Comparison of ENCODE assay signal across 15 cellular contexts in genomic region chr1:31248276-31248675, GRCh38. TPM values are rescaled to one million over a fixed set of nuclear protein-coding genes. Genes with fewer than 3 reads are reported as not detected.
DNase-seq lines count a peak whose midpoint lies in the region; ATAC-seq and TF ChIP-seq lines count a peak whose summit lies in the region.
"Had no signal": no experiment of that assay in that cellular context is flagged by ENCODE, and none has a peak within 500 bp of the region (broad histone marks: within the 10 kb centered on the region; RNA-seq: fewer than 3 reads in every experiment).

No MANE protein-coding gene starts in this region.

- H3K56ac ChIP-seq in mesendoderm (ENCODE audit: low read length) = no peak overlapping the region

- H2BK5ac ChIP-seq in mesendoderm (ENCODE audit: low read length) = no peak overlapping the region

- no peaks in the 10 kb centered on the region for H3K27me3 Mint-ChIP-seq in naive thymus-derived CD8-positive, alpha-beta T cell

- no peaks in the 10 kb centered on the region for H3K36me3 Mint-ChIP-seq in naive thymus-derived CD8-positive, alpha-beta T cell
- H3K36me3 Mint-ChIP-seq: CD4-positive, CD25-positive, alpha-beta regulatory T cell had no signal

- no peaks in the 10 kb centered on the region for H3K9me3 ChIP-seq in BE2C
- H3K9me3 ChIP-seq: BLaER1 treated with 17β-estradiol and CSF1 and Interleukin-3, amounts not matched to agents 10 nM and 100 nM had no signal

- no peak for ATAC-seq in naive thymus-derived CD8-positive, alpha-beta T cell
- ATAC-seq: HepG2 had no signal

- H3K79me2 ChIP-seq in mesendoderm (ENCODE audit: control insufficient read depth, insufficient read depth, low read length) = no peaks in the 10 kb centered on the region

- H3K9me3 Mint-ChIP-seq in naive thymus-derived CD8-positive, alpha-beta T cell = no peaks in the 10 kb centered on the region
- H3K9me3 Mint-ChIP-seq: HFFc6 had no signal

- no peak overlapping the region for H3K4ac ChIP-seq in mesendoderm (ENCODE audit: low read depth, low read length)

- whole genome bisulfite sequencing in mesendoderm (ENCODE audit: extremely low coverage, insufficient coverage, low lambda C conversion rate) = no CpG with 5 or more reads among the region's 4 CpGs

- no peak overlapping the region for H4K8ac ChIP-seq in mesendoderm (ENCODE audit: low read depth, low read length)

- H2BK120ac ChIP-seq in mesendoderm (ENCODE audit: low read depth, low read length) = no peak overlapping the region

- DNase-seq in NCI-H2171 treated with DMSO at 0.1 percent for 48 hours (lab: John Stamatoyannopoulos, UW) = peak; percentile 3
- no peak for DNase-seq in NCI-H2171 (lab: John Stamatoyannopoulos, UW)
- DNase-seq in M059J (ENCODE audit: low read depth) = peak; percentile 70
- DNase-seq in cerebellum (ENCODE audit: low spot score) = peak; percentile 30
- DNase-seq in mesendoderm = no peak
- DNase-seq in BE2C = no peak
- DNase-seq in naive thymus-derived CD8-positive, alpha-beta T cell = no peak
- DNase-seq: AML-193; CD4-positive, CD25-positive, alpha-beta regulatory T cell; DMS53; HCEC 1CT; HFFc6 had no signal

- H3K4me2 ChIP-seq in mesendoderm (ENCODE audit: low read length) = no peak overlapping the region

- H3K4me1 ChIP-seq in mesendoderm (ENCODE audit: control insufficient read depth, low read depth, low read length) (no peaks in the 10 kb centered on the region), BE2C (no peaks in the 10 kb centered on the region)

- no peak overlapping the region for H4K5ac ChIP-seq in mesendoderm (ENCODE audit: low read length)

- no peaks in the 10 kb centered on the region for H3K36me3 ChIP-seq in mesendoderm (ENCODE audit: control insufficient read depth, insufficient read depth, low read length)
- H3K36me3 ChIP-seq in BE2C = no peaks in the 10 kb centered on the region
- H3K36me3 ChIP-seq: BLaER1 treated with 17β-estradiol and CSF1 and Interleukin-3, amounts not matched to agents 10 nM and 100 nM had no signal

- H2AK5ac ChIP-seq in mesendoderm (ENCODE audit: low read length) = no peak overlapping the region

- no peak for TF ChIP-seq CTCF in BE2C (IDR thresholded peaks at IDR 0.05; ENCODE audit: low read depth, low read length)

- H3K27me3 ChIP-seq in mesendoderm (ENCODE audit: insufficient read depth, low read length, poor library complexity) = no peaks in the 10 kb centered on the region
- no peaks in the 10 kb centered on the region for H3K27me3 ChIP-seq in BE2C
- H3K27me3 ChIP-seq: BLaER1 treated with 17β-estradiol and CSF1 and Interleukin-3, amounts not matched to agents 10 nM and 100 nM had no signal

- no peak overlapping the region for H3K23ac ChIP-seq in mesendoderm (ENCODE audit: low read length)

- no peaks in the 10 kb centered on the region for H3K79me1 ChIP-seq in mesendoderm (ENCODE audit: low read length)

- no peak overlapping the region for H3K27ac Mint-ChIP-seq in naive thymus-derived CD8-positive, alpha-beta T cell
- H3K27ac Mint-ChIP-seq: HFFc6 had no signal

- no peaks in the 10 kb centered on the region for H3K4me1 Mint-ChIP-seq in naive thymus-derived CD8-positive, alpha-beta T cell
- H3K4me1 Mint-ChIP-seq: CD4-positive, CD25-positive, alpha-beta regulatory T cell had no signal

- no peak overlapping the region for H2BK15ac ChIP-seq in mesendoderm (replicated peaks; ENCODE audit: low read depth)

- no peak overlapping the region for H3K18ac ChIP-seq in mesendoderm (ENCODE audit: low read length)

- H3K4me3 Mint-ChIP-seq in naive thymus-derived CD8-positive, alpha-beta T cell = no peak overlapping the region
- H3K4me3 Mint-ChIP-seq: CD4-positive, CD25-positive, alpha-beta regulatory T cell; HFFc6 had no signal

- H3K27ac ChIP-seq in mesendoderm (ENCODE audit: low read depth, low read length) = no peak overlapping the region
- H3K27ac ChIP-seq: 22Rv1; BLaER1 treated with 17β-estradiol and CSF1 and Interleukin-3, amounts not matched to agents 10 nM and 100 nM had no signal

- H3K4me3 ChIP-seq in mesendoderm (ENCODE audit: low read length) (no peak overlapping the region), BE2C (ENCODE audit: low read depth, low read length) (no peak overlapping the region)
- H3K4me3 ChIP-seq: BLaER1 treated with 17β-estradiol and CSF1 and Interleukin-3, amounts not matched to agents 10 nM and 100 nM had no signal

- POLR2A ChIA-PET in naive thymus-derived CD8-positive, alpha-beta T cell (lab: Charles Lee) = interaction anchor here (0.6 kb wide), 1 partner anchor 18 kb away, joined by 3 read pairs; no protein-coding TSS in a partner anchor

- no peak overlapping the region for H3K9ac ChIP-seq in mesendoderm (ENCODE audit: low read length)
- H3K9ac ChIP-seq: BLaER1 treated with 17β-estradiol and CSF1 and Interleukin-3, amounts not matched to agents 10 nM and 100 nM had no signal

RNA-seq across cellular contexts. Expression of gene NKAIN1, which starts 8.6 kb away (rescaled TPM):
- 0.12 and 2.8 TPM in 2 replicates for total RNA-seq in M059J (2014; rRNA removed; shearing (Covaris generic))
- total RNA-seq in cerebellum = 30.8 TPM
- 40.0 TPM for polyA plus RNA-seq in mesendoderm (2013, experiment 1 of 2)
- polyA plus RNA-seq in mesendoderm (2013, experiment 2 of 2) = 39.7 TPM
- polyA plus RNA-seq in BE2C (2012; ENCODE audit: insufficient read depth, insufficient read length, low read depth) = 10.9 TPM
- total RNA-seq in naive thymus-derived CD8-positive, alpha-beta T cell = not detected
- not detected for polyA plus RNA-seq in naive thymus-derived CD8-positive, alpha-beta T cell
- total RNA-seq: CD4-positive, CD25-positive, alpha-beta regulatory T cell; HFFc6 had no signal
- polyA plus RNA-seq: CD4-positive, CD25-positive, alpha-beta regulatory T cell had no signal

RNA-seq across cellular contexts. Expression of gene SNRNP40, which starts 48.3 kb away (rescaled TPM):
- 119 and 153 TPM in 2 replicates for total RNA-seq in M059J (2014; rRNA removed; shearing (Covaris generic))
- 93.9 TPM for total RNA-seq in cerebellum
- 72.7 TPM for polyA plus RNA-seq in mesendoderm (2013, experiment 1 of 2)
- polyA plus RNA-seq in mesendoderm (2013, experiment 2 of 2) = 73.0 TPM
- 57.2 TPM for polyA plus RNA-seq in BE2C (2012; ENCODE audit: insufficient read depth, insufficient read length, low read depth)
- 10 to 100 TPM; 69.6 to 76.6 TPM for total RNA-seq in naive thymus-derived CD8-positive, alpha-beta T cell
- polyA plus RNA-seq in naive thymus-derived CD8-positive, alpha-beta T cell = 100 to 1,000 TPM in 1 of 3 donors, 10 to 100 TPM in 2; 83.9 to 109 (median 96.2) TPM

RNA-seq across cellular contexts. Expression of gene ZCCHC17, which starts 48.6 kb away (rescaled TPM):
- 65.7 and 75.2 TPM in 2 replicates for total RNA-seq in M059J (2014; rRNA removed; shearing (Covaris generic))
- total RNA-seq in cerebellum = 32.7 TPM
- 72.4 TPM for polyA plus RNA-seq in mesendoderm (2013, experiment 1 of 2)
- polyA plus RNA-seq in mesendoderm (2013, experiment 2 of 2) = 73.0 TPM
- polyA plus RNA-seq in BE2C (2012; ENCODE audit: insufficient read depth, insufficient read length, low read depth) = 18.9 TPM
- 10 to 100 TPM; 19.0 to 23.1 TPM for total RNA-seq in naive thymus-derived CD8-positive, alpha-beta T cell
- polyA plus RNA-seq in naive thymus-derived CD8-positive, alpha-beta T cell = 10 to 100 TPM; 39.5 to 48.2 (median 45.4) TPM

Comparison
In these comparisons a context has a peak if more than half of its experiments do, and no peak if none do; other contexts are left out.
1. DNase-seq: peak in NCI-H2171 treated with DMSO at 0.1 percent for 48 hours (single experiment), M059J (single experiment) and cerebellum (single experiment); none in NCI-H2171 (single experiment), mesendoderm (single experiment), BE2C (single experiment) and naive thymus-derived CD8-positive, alpha-beta T cell (0 of 10).